Comparison of ENCODE assay signal across 1 cellular context in the genomic region with DNA sequence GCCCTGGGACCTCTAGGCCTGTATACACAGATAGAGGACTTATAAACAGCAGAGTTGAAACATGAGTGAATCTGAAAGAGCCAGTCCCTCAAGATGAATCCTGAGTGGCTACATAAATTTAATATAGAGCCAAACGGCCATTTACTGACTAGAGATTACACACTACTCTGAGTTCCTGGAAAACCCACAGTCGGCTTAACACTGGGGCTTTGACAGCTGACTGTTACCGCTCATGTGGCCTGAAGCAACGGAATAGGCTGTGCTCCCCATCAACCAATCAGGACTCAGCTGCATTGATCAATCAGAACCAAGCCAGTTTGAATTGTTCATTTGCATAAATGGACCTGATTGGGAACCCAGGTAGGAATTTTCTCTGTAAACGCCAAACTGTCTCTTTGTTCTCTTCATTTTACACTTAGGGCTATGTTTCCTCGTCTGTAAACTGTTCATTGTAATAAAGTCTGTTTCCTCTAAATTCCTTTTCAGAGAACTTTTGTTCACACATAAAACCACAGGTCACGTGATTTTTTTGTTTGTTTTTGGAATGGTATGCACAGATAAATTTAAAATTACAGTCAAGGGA.
TF ChIP-seq lines count a peak whose summit lies in the region.

No MANE protein-coding gene starts in this region.

TF ChIP-seq in K562, 482 proteins besides CTCF, POLR2A, EP300 and RAD21 (continued from another document and continues in another):
- TF ChIP-seq CUX1 (CRISPR knock-in tag; IDR thresholded peaks at IDR 0.05): no peak
- TF ChIP-seq, protein P1, sequence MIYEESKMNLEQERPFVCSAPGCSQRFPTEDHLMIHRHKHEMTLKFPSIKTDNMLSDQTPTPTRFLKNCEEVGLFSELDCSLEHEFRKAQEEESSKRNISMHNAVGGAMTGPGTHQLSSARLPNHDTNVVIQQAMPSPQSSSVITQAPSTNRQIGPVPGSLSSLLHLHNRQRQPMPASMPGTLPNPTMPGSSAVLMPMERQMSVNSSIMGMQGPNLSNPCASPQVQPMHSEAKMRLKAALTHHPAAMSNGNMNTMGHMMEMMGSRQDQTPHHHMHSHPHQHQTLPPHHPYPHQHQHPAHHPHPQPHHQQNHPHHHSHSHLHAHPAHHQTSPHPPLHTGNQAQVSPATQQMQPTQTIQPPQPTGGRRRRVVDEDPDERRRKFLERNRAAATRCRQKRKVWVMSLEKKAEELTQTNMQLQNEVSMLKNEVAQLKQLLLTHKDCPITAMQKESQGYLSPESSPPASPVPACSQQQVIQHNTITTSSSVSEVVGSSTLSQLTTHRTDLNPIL (CRISPR knock-in tag; IDR thresholded peaks at IDR 0.05): no peak
- TF ChIP-seq IFI16 (CRISPR knock-in tag; IDR thresholded peaks at IDR 0.05): no peak
- no peak; the same call in 1 of the 2 replicates for TF ChIP-seq ZNF41 (CRISPR knock-in tag; conservative IDR thresholded peaks at IDR 0.05)
- TF ChIP-seq HNRNPH1 (optimal IDR thresholded peaks at IDR 0.05; ENCODE audit: low read depth, low read length): no peak
- TF ChIP-seq SFPQ (IDR thresholded peaks at IDR 0.05; ENCODE audit: low read depth, low read length): no peak
- no peak for TF ChIP-seq MTA1 (IDR thresholded peaks at IDR 0.05; ENCODE audit: borderline replicate concordance)
- no peak for TF ChIP-seq SNRNP70 (optimal IDR thresholded peaks at IDR 0.05; ENCODE audit: low read depth, low read length)
- no peak for TF ChIP-seq SAFB2 (IDR thresholded peaks at IDR 0.05; ENCODE audit: borderline replicate concordance, low read depth, low read length, severe bottlenecking)
- TF ChIP-seq NR2C2 (CRISPR knock-in tag; IDR thresholded peaks at IDR 0.05): no peak
- peak; percentile 45; the same call in 1 of the 2 replicates for TF ChIP-seq NR2C2 (tag; IDR thresholded peaks at IDR 0.05)
- TF ChIP-seq KLF10 (CRISPR knock-in tag; IDR thresholded peaks at IDR 0.05): no peak
- TF ChIP-seq KDM4B (IDR thresholded peaks at IDR 0.05; ENCODE audit: borderline replicate concordance in 2 of 2, low read depth in 1 of 2): no peak
- TF ChIP-seq RBM17 (IDR thresholded peaks at IDR 0.05; ENCODE audit: borderline replicate concordance, low read depth, low read length): no peak
- peak; percentile 43 for TF ChIP-seq TBP (optimal IDR thresholded peaks at IDR 0.05; ENCODE audit: low read depth, low read length)
- 0 out of 2 replicates have a peak, but pooled peaks have one; percentile 20 for TF ChIP-seq ZNF316 (IDR thresholded peaks at IDR 0.05)
- TF ChIP-seq HCFC1 (IDR thresholded peaks at IDR 0.05; ENCODE audit: low read depth, low read length): no peak
- TF ChIP-seq FOXA1 (IDR thresholded peaks at IDR 0.05; ENCODE audit: borderline replicate concordance): no peak
- peak; percentile 30; the same call in 1 of the 2 replicates for TF ChIP-seq ZFX (CRISPR knock-in tag; IDR thresholded peaks at IDR 0.05)
- no peak for TF ChIP-seq KLF16 (IDR thresholded peaks at IDR 0.05)
- TF ChIP-seq MTA3 (IDR thresholded peaks at IDR 0.05; ENCODE audit: borderline replicate concordance): peak; percentile 33; the same call in 1 of the 2 replicates
- TF ChIP-seq, protein P2, sequence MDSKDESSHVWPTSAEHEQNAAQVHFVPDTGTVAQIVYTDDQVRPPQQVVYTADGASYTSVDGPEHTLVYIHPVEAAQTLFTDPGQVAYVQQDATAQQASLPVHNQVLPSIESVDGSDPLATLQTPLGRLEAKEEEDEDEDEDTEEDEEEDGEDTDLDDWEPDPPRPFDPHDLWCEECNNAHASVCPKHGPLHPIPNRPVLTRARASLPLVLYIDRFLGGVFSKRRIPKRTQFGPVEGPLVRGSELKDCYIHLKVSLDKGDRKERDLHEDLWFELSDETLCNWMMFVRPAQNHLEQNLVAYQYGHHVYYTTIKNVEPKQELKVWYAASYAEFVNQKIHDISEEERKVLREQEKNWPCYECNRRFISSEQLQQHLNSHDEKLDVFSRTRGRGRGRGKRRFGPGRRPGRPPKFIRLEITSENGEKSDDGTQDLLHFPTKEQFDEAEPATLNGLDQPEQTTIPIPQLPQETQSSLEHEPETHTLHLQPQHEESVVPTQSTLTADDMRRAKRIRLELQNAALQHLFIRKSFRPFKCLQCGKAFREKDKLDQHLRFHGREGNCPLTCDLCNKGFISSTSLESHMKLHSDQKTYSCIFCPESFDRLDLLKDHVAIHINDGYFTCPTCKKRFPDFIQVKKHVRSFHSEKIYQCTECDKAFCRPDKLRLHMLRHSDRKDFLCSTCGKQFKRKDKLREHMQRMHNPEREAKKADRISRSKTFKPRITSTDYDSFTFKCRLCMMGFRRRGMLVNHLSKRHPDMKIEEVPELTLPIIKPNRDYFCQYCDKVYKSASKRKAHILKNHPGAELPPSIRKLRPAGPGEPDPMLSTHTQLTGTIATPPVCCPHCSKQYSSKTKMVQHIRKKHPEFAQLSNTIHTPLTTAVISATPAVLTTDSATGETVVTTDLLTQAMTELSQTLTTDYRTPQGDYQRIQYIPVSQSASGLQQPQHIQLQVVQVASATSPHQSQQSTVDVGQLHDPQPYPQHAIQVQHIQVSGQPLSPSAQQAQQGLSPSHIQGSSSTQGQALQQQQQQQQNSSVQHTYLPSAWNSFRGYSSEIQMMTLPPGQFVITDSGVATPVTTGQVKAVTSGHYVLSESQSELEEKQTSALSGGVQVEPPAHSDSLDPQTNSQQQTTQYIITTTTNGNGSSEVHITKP (IDR thresholded peaks at IDR 0.05; ENCODE audit: partially characterized antibody): no peak
- TF ChIP-seq, protein P3, sequence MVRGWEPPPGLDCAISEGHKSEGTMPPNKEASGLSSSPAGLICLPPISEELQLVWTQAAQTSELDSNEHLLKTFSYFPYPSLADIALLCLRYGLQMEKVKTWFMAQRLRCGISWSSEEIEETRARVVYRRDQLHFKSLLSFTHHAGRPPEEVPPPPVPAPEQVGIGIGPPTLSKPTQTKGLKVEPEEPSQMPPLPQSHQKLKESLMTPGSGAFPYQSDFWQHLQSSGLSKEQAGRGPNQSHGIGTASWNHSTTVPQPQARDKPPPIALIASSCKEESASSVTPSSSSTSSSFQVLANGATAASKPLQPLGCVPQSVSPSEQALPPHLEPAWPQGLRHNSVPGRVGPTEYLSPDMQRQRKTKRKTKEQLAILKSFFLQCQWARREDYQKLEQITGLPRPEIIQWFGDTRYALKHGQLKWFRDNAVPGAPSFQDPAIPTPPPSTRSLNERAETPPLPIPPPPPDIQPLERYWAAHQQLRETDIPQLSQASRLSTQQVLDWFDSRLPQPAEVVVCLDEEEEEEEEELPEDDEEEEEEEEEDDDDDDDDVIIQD (CRISPR knock-in tag; IDR thresholded peaks at IDR 0.05): no peak
- no peak for TF ChIP-seq LARP7 (IDR thresholded peaks at IDR 0.05)
- no peak for TF ChIP-seq KDM5B (IDR thresholded peaks at IDR 0.05; ENCODE audit: insufficient replicate concordance, low read depth, low read length)
- TF ChIP-seq MXI1 (IDR thresholded peaks at IDR 0.05; ENCODE audit: low read depth, low read length): no peak
- TF ChIP-seq NR2F6 (CRISPR knock-in tag; IDR thresholded peaks at IDR 0.05): no peak
- TF ChIP-seq CREM (IDR thresholded peaks at IDR 0.05; ENCODE audit: low read depth): no peak
- no peak for TF ChIP-seq ZNF140 (CRISPR knock-in tag; IDR thresholded peaks at IDR 0.05)
- TF ChIP-seq SRSF3 (IDR thresholded peaks at IDR 0.05; ENCODE audit: insufficient read depth, low read length): no peak
- no peak for TF ChIP-seq FOXK1 (CRISPR knock-in tag; IDR thresholded peaks at IDR 0.05; ENCODE audit: borderline replicate concordance)
- TF ChIP-seq KLF13 (tag; IDR thresholded peaks at IDR 0.05; ENCODE audit: borderline replicate concordance, low read depth): no peak
- TF ChIP-seq PHTF2 (CRISPR knock-in tag; IDR thresholded peaks at IDR 0.05): no peak
- TF ChIP-seq JUNB (CRISPR knock-in tag; conservative IDR thresholded peaks at IDR 0.05): no peak
- TF ChIP-seq RHOXF2B (CRISPR knock-in tag; conservative IDR thresholded peaks at IDR 0.05): no peak
- TF ChIP-seq ZNF274 (IDR thresholded peaks at IDR 0.05; ENCODE audit: borderline replicate concordance, low read depth, low read length): no peak
- TF ChIP-seq, protein P4, sequence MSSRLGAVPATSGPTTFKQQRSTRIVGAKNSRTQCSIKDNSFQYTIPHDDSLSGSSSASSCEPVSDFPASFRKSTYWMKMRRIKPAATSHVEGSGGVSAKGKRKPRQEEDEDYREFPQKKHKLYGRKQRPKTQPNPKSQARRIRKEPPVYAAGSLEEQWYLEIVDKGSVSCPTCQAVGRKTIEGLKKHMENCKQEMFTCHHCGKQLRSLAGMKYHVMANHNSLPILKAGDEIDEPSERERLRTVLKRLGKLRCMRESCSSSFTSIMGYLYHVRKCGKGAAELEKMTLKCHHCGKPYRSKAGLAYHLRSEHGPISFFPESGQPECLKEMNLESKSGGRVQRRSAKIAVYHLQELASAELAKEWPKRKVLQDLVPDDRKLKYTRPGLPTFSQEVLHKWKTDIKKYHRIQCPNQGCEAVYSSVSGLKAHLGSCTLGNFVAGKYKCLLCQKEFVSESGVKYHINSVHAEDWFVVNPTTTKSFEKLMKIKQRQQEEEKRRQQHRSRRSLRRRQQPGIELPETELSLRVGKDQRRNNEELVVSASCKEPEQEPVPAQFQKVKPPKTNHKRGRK (tag; IDR thresholded peaks at IDR 0.05): no peak
- TF ChIP-seq ARHGAP35 (IDR thresholded peaks at IDR 0.05; ENCODE audit: partially characterized antibody): no peak
- TF ChIP-seq BCL6 (CRISPR knock-in tag; IDR thresholded peaks at IDR 0.05): no peak
- TF ChIP-seq CLOCK (CRISPR knock-in tag; IDR thresholded peaks at IDR 0.05; ENCODE audit: borderline replicate concordance): no peak
